11 cellular contexts compared by ENCODE assay signal in the genomic region with DNA sequence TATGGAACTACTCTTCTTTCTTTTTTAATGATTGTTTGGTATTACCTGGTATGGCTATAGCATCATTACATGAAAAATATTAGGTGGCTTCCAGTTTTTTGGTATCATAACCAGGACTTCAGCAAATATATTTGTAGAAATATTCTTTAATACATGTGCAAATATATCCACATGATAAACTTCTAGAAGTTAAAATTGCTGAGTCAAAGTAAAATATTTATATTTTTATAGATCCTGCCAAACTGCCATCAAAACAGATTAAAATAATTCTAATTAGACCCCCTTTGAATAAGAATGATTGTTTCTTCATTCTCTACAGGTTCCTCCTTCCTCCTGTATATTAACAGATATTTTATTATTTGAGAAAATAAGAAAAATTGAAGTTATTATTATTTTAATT.
"Had no signal": no experiment of that assay in that cellular context is flagged by ENCODE, and none has a peak within 500 bp of the region (broad histone marks: within the 10 kb centered on the region; RNA-seq: fewer than 3 reads in every experiment).

No MANE protein-coding gene starts in this region.

- H3K27ac ChIP-seq: GM23248 had no signal

- H3K9me3 ChIP-seq: HAP-1 had no signal

- H3K36me3 ChIP-seq: HAP-1 had no signal

- H3K4me1 ChIP-seq: HAP-1 had no signal

- H3K4me2 ChIP-seq: GM23338 had no signal

- H2AFZ ChIP-seq: GM23248, GM23338 had no signal

- H3K9ac ChIP-seq: GM23248 had no signal

- FAIRE-seq: H1, H54 had no signal

- ATAC-seq: GM23338, HCT116 had no signal

- DNase-seq: GM23248, GOT3, H7, H9, HCEC 1CT, HFFc6 had no signal

- H3K4me3 ChIP-seq: GM23248, GM23338, HAP-1 had no signal
